Comparison of ENCODE assay signal across 8 cellular contexts in genomic region chr20:346640-347316, GRCh38. TPM values are rescaled to one million over a fixed set of nuclear protein-coding genes. Genes with fewer than 3 reads are reported as not detected.
DNase-seq lines count a peak whose midpoint lies in the region; ATAC-seq lines count a peak whose summit lies in the region.

Gene NRSN2, plus strand, starts transcription at chr20:347111. Its CDS starts 2,533 bp downstream, at chr20:349644.

- peak within 1 kb of the TSS; percentile 78 for H3K4me3 Mint-ChIP-seq in stimulated activated effector memory CD8-positive, alpha-beta T cell treated with anti-CD3 and anti-CD28 coated beads, Interleukin-12 subunit alpha, Interleukin-12 subunit beta, amount 100 ng/mL, for 72 hours

- peak within 1 kb of the TSS; percentile 84 for H3K4me3 ChIP-seq in Karpas-422 (ENCODE audit: low read length)

- no peaks in the 10 kb centered on the region for H3K27me3 ChIP-seq in Karpas-422 (ENCODE audit: low read length)

- H3K9me2 ChIP-seq in Karpas-422 (replicated peaks; ENCODE audit: insufficient read depth, low read length), result no peaks in the 10 kb centered on the region

- peaks cover 19% of the 10 kb centered on the region for H3K4me1 Mint-ChIP-seq in stimulated activated effector memory CD8-positive, alpha-beta T cell treated with anti-CD3 and anti-CD28 coated beads, Interleukin-12 subunit alpha, Interleukin-12 subunit beta, amount 100 ng/mL, for 72 hours

- peak; percentile 29 for ATAC-seq in left lobe of liver
- peak; percentile 41 for ATAC-seq in stimulated activated effector memory CD8-positive, alpha-beta T cell treated with anti-CD3 and anti-CD28 coated beads, Interleukin-12 subunit alpha, Interleukin-12 subunit beta, amount 100 ng/mL, for 72 hours
- ATAC-seq in HG02970 (IDR thresholded peaks at IDR 0.05; ENCODE audit: low FRiP score, unreplicated experiment), result no peak

- H3K4me2 ChIP-seq in Karpas-422 (ENCODE audit: low read depth, low read length, poor library complexity, severe bottlenecking), result peak within 1 kb of the TSS; percentile 90

- H3K9me3 ChIP-seq in Karpas-422 (ENCODE audit: low read length), result no peaks in the 10 kb centered on the region

- peak in 12 of 14 donors; percentile 16 to 70 (median 46) for DNase-seq in C1 segment of cervical spinal cord (lab: John Stamatoyannopoulos, UW)
- peak; percentile 70 for DNase-seq in GM19238 (ENCODE audit: insufficient read length, low spot score)
- DNase-seq in Karpas-422, result peak; percentile 83
- DNase-seq in SW480 (ENCODE audit: low spot score), result peak; percentile 68
- DNase-seq in dermis microvascular lymphatic vessel endothelial cell (ENCODE audit: low read depth in 2 of 2), result peak in 1 of 2 donors; percentile 62
- no peak for DNase-seq in left lobe of liver (ENCODE audit: low spot score)
- DNase-seq in stimulated activated effector memory CD8-positive, alpha-beta T cell treated with anti-CD3 and anti-CD28 coated beads, Interleukin-12 subunit alpha, Interleukin-12 subunit beta, amount 100 ng/mL, for 72 hours (ENCODE audit: low spot score in 2 of 2), result no peak

- H2AFZ ChIP-seq in Karpas-422 (ENCODE audit: low read length), result peak within 1 kb of the TSS; percentile 72

- H3K27ac Mint-ChIP-seq in stimulated activated effector memory CD8-positive, alpha-beta T cell treated with anti-CD3 and anti-CD28 coated beads, Interleukin-12 subunit alpha, Interleukin-12 subunit beta, amount 100 ng/mL, for 72 hours, result peak within 1 kb of the TSS; percentile 90

- H4K20me1 ChIP-seq in Karpas-422 (ENCODE audit: insufficient read depth, low read depth, low read length), result no peaks in the 10 kb centered on the region

- H3K9ac ChIP-seq in Karpas-422 (ENCODE audit: low read length), result peak within 1 kb of the TSS; percentile 88

- peaks cover 6% of the 10 kb centered on the region; the same call in 1 of the 2 replicates for H3K36me3 ChIP-seq in Karpas-422 (ENCODE audit: insufficient read depth, low read length)

- peaks cover 15% of the 10 kb centered on the region for H3K79me2 ChIP-seq in Karpas-422 (ENCODE audit: low read length)

- peaks cover 11% of the 10 kb centered on the region for H3K36me3 Mint-ChIP-seq in stimulated activated effector memory CD8-positive, alpha-beta T cell treated with anti-CD3 and anti-CD28 coated beads, Interleukin-12 subunit alpha, Interleukin-12 subunit beta, amount 100 ng/mL, for 72 hours

- H3K4me1 ChIP-seq in Karpas-422 (ENCODE audit: low read length), result peaks cover 20% of the 10 kb centered on the region

- peaks cover 1% of the 10 kb centered on the region for H3K9me3 Mint-ChIP-seq in stimulated activated effector memory CD8-positive, alpha-beta T cell treated with anti-CD3 and anti-CD28 coated beads, Interleukin-12 subunit alpha, Interleukin-12 subunit beta, amount 100 ng/mL, for 72 hours

- H3K27ac ChIP-seq in Karpas-422 (ENCODE audit: low read length), result peak within 1 kb of the TSS; percentile 79

RNA-seq across cellular contexts. Expression of gene NRSN2, which starts in this region (rescaled TPM):
- total RNA-seq in Karpas-422 (2014; rRNA removed; shearing (Covaris generic); ENCODE audit: low replicate concordance), result 18.2 and 28.3 TPM in 2 replicates
- total RNA-seq in dermis microvascular lymphatic vessel endothelial cell, result 10.5 and 25.2 TPM in 2 replicates
- total RNA-seq in left lobe of liver, result 3.1 TPM

Comparison
In these comparisons a context has a peak if more than half of its experiments do, and no peak if none do; other contexts are left out.
1. DNase-seq: peak in C1 segment of cervical spinal cord (12 of 14), GM19238 (single experiment), Karpas-422 (single experiment) and SW480 (single experiment); none in left lobe of liver (single experiment) and stimulated activated effector memory CD8-positive, alpha-beta T cell treated with anti-CD3 and anti-CD28 coated beads, Interleukin-12 subunit alpha, Interleukin-12 subunit beta, amount 100 ng/mL, for 72 hours (0 of 2).